Comparison of ENCODE assay signal across 8 cellular contexts in the genomic region with DNA sequence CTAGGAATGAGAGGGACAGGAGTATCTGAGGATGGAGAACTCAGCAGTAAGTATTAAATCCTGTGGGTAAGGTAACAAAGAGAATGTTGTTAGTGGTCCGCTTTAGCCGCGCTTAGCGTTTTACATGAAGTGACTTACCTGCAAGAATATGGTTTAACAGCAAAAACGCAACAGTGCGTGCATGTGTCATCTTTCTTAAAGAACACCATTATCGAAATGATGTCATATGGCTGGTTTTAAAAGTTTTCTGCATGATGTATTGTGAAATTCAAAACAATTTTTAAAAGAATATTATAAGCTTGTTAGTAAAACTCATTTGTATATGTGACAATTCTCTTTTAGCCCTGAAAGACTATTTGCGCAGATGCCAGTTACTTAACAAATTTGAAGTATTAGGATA.
DNase-seq lines count a peak whose midpoint lies in the region; ATAC-seq, FAIRE-seq and TF ChIP-seq lines count a peak whose summit lies in the region.

No MANE protein-coding gene starts in this region.

- H3K27me3 ChIP-seq in rectal smooth muscle tissue (ENCODE audit: control insufficient read depth, insufficient read depth, low read length) = no peaks in the 10 kb centered on the region

- H3K4me1 ChIP-seq in rectal smooth muscle tissue (ENCODE audit: control insufficient read depth, insufficient read depth, low read length) = peaks cover 9% of the 10 kb centered on the region

- FAIRE-seq in GM19239 (lab: Jason Lieb, UNC) = peak; percentile 18

- H3K27ac ChIP-seq in rectal smooth muscle tissue (ENCODE audit: low read depth, low read length) = no peak overlapping the region

- no peaks in the 10 kb centered on the region for H3K36me3 ChIP-seq in rectal smooth muscle tissue (ENCODE audit: control insufficient read depth, insufficient read depth, low read length)

- H3K4me3 ChIP-seq in fibroblast of mammary gland (ENCODE audit: control insufficient read depth, low read depth, low read length) (peak overlapping the region; percentile 75), rectal smooth muscle tissue (ENCODE audit: low read length) (peak overlapping the region; percentile 97)

- no peak overlapping the region for H3K9ac ChIP-seq in rectal smooth muscle tissue (ENCODE audit: low read length)

- TF ChIP-seq CTCF in fibroblast of mammary gland (conservative IDR thresholded peaks at IDR 0.05; ENCODE audit: control insufficient read depth, insufficient read depth, low read depth, low read length) = no peak

- DNase-seq in GM19239 (ENCODE audit: insufficient read length, low spot score) = no peak
- peak; percentile 35 for DNase-seq in RPMI8226
- DNase-seq in fibroblast of mammary gland (ENCODE audit: low read depth) = peak; percentile 32
- no peak for DNase-seq in NCI-H1105 treated with DMSO at 0.1 percent for 48 hours (lab: John Stamatoyannopoulos, UW)
- no peak for DNase-seq in cerebellar nuclear complex (lab: John Stamatoyannopoulos, UW)
- no peak for DNase-seq in superior temporal gyrus (ENCODE audit: extremely low spot score)

- ATAC-seq in GM21723 (IDR thresholded peaks at IDR 0.05; ENCODE audit: unreplicated experiment) = no peak

Comparison
In these comparisons a context has a peak if more than half of its experiments do, and no peak if none do; other contexts are left out.
1. DNase-seq: peak in RPMI8226 (single experiment) and fibroblast of mammary gland (single experiment); none in GM19239 (single experiment), NCI-H1105 treated with DMSO at 0.1 percent for 48 hours (single experiment), cerebellar nuclear complex (0 of 2) and superior temporal gyrus (single experiment).